ENCODE assay signal across 27 cellular contexts in the genomic region with DNA sequence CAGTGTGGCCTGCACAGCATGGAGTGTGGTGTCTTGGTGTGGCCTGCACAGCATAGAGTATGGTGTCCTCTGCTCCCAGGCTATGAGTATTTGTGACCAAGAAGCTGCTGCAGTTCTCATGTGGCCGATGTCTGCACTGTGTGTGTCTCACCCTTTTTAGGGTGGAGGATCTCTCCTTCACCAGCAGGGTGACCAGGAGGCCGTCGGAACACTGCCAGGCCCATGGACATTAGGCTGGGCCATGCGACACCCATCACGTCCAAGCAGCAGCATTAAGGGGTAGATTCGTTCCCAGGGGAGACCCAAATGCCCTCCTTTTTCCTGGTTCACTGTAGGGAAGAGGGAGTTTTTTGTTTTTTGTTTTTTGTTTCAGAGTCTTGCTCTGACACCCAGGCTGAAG.
A peak's percentile ranks its signal among the peaks of the same experiment; 100 is the strongest.
DNase-seq lines count a peak whose midpoint lies in the region; ATAC-seq, FAIRE-seq and TF ChIP-seq lines count a peak whose summit lies in the region.
"Had no signal": no experiment of that assay in that cellular context is flagged by ENCODE, and none has a peak within 500 bp of the region (broad histone marks: within the 10 kb centered on the region; RNA-seq: fewer than 3 reads in every experiment).

No MANE protein-coding gene starts in this region.

- peaks cover 2% of the 10 kb centered on the region for H3K9me3 Mint-ChIP-seq in glutamatergic neuron (ENCODE audit: unreplicated experiment)
- H3K9me3 Mint-ChIP-seq: activated naive CD4-positive, alpha-beta T cell treated with anti-CD3 and anti-CD28 coated beads, Interleukin-2, amount 50 U/mL, for 24 hours; immature natural killer cell had no signal

- no peaks in the 10 kb centered on the region for H3K79me1 ChIP-seq in neuronal stem cell (ENCODE audit: low read depth, low read length)

- peaks cover 20% of the 10 kb centered on the region for H3K36me3 Mint-ChIP-seq in glutamatergic neuron (ENCODE audit: unreplicated experiment)
- H3K36me3 Mint-ChIP-seq: activated naive CD4-positive, alpha-beta T cell treated with anti-CD3 and anti-CD28 coated beads, Interleukin-2, amount 50 U/mL, for 24 hours had no signal

- H3K27me3 ChIP-seq in H7 (ENCODE audit: control insufficient read depth, insufficient read depth, low read length) (no peaks in the 10 kb centered on the region), Panc1 (ENCODE audit: control insufficient read depth, insufficient read depth, low read length) (no peaks in the 10 kb centered on the region), neuronal stem cell (ENCODE audit: control insufficient read depth in 3 of 3, insufficient read depth in 3 of 3, low read depth in 1 of 3, low read length in 3 of 3) (no peaks in the 10 kb centered on the region)
- H3K27me3 ChIP-seq: gastrocnemius medialis, SJSA1, transverse colon had no signal

- H2BK5ac ChIP-seq in neuronal stem cell (ENCODE audit: low read length): no peak overlapping the region

- peak overlapping the region; percentile 62 for H3K27ac Mint-ChIP-seq in glutamatergic neuron (ENCODE audit: unreplicated experiment)
- H3K27ac Mint-ChIP-seq: activated naive CD4-positive, alpha-beta T cell treated with anti-CD3 and anti-CD28 coated beads, Interleukin-2, amount 50 U/mL, for 24 hours; immature natural killer cell had no signal

- peaks cover 5% of the 10 kb centered on the region for H3K27me3 Mint-ChIP-seq in glutamatergic neuron (ENCODE audit: unreplicated experiment)
- H3K27me3 Mint-ChIP-seq: activated naive CD4-positive, alpha-beta T cell treated with anti-CD3 and anti-CD28 coated beads, Interleukin-2, amount 50 U/mL, for 24 hours had no signal

- intact Hi-C loops in Panc1 (cut with micrococcal nuclease; ENCODE audit: unreplicated experiment): no loop called here
- intact Hi-C loops in kidney (cut with DNase I): no loop called here

- H3K4me3 ChIP-seq in H7 (ENCODE audit: insufficient read depth, low read depth, low read length) (no peak overlapping the region), Panc1 (ENCODE audit: low read depth in 2 of 2, low read length in 2 of 2) (no peak overlapping the region), neuronal stem cell (ENCODE audit: low read length in 2 of 2) (no peak overlapping the region), kidney (ENCODE audit: low read length in 2 of 2) (no peak overlapping the region)
- H3K4me3 ChIP-seq: BLaER1 treated with 17β-estradiol and CSF1 and Interleukin-3, amounts not matched to agents 10 nM and 100 nM; gastrocnemius medialis; left ventricle myocardium inferior; SJSA1; transverse colon had no signal

- in situ Hi-C loops in Panc1 (cut with HindIII; ENCODE audit: low pct_unique_long_range_greater_than_20kb, low sequenced_read_pairs): no loop called here

- H3K4me3 Mint-ChIP-seq in glutamatergic neuron (ENCODE audit: unreplicated experiment): no peak overlapping the region
- H3K4me3 Mint-ChIP-seq: activated naive CD4-positive, alpha-beta T cell treated with anti-CD3 and anti-CD28 coated beads, Interleukin-2, amount 50 U/mL, for 24 hours; immature natural killer cell had no signal

- H3K18ac ChIP-seq in neuronal stem cell (ENCODE audit: low read length): no peak overlapping the region

- BruUV-seq in Panc1 (replicated peaks; lab: Mats Ljungman, UMichigan): no TSS peak

- no peaks in the 10 kb centered on the region for H3K36me3 ChIP-seq in H7 (replicated peaks; ENCODE audit: control insufficient read depth, insufficient read depth, low read length)
- no peaks in the 10 kb centered on the region for H3K36me3 ChIP-seq in Panc1 (ENCODE audit: control insufficient read depth, insufficient read depth, low read length)
- no peaks in the 10 kb centered on the region for H3K36me3 ChIP-seq in neuronal stem cell (replicated peaks in 1 of 2; ENCODE audit: control insufficient read depth in 2 of 2, insufficient read depth in 2 of 2, low read length in 2 of 2)
- no peaks in the 10 kb centered on the region for H3K36me3 ChIP-seq in kidney (ENCODE audit: control insufficient read depth in 1 of 2, insufficient read depth in 2 of 2, low read length in 2 of 2)
- H3K36me3 ChIP-seq: BLaER1 treated with 17β-estradiol and CSF1 and Interleukin-3, amounts not matched to agents 10 nM and 100 nM; gastrocnemius medialis; left ventricle myocardium inferior; SJSA1; transverse colon had no signal

- no CpG with 5 or more reads among the region's 6 CpGs for WGBS in neuronal stem cell (ENCODE audit: extremely low coverage in 2 of 2, insufficient read length in 2 of 2, insufficient replicate concordance in 1 of 2), 2 donors

- CTCF ChIA-PET in Panc1 (lab: Charles Lee): interaction anchor here (0.9 kb wide), 1 partner anchor 75 kb away, joined by 3 read pairs; no protein-coding TSS in a partner anchor

- POLR2A ChIA-PET in Panc1 (lab: Charles Lee): no interaction called here

- no peak overlapping the region for H2BK15ac ChIP-seq in neuronal stem cell (ENCODE audit: low read length)

- peak overlapping the region; percentile 65; the same call in 1 of the 2 replicates for H3K27ac ChIP-seq in Panc1 (ENCODE audit: low read length)
- H3K27ac ChIP-seq in neuronal stem cell (replicated peaks; ENCODE audit: low read length): no peak overlapping the region
- H3K27ac ChIP-seq in kidney (ENCODE audit: low read depth in 2 of 2, low read length in 2 of 2): no peak overlapping the region
- H3K27ac ChIP-seq: BLaER1 treated with 17β-estradiol and CSF1 and Interleukin-3, amounts not matched to agents 10 nM and 100 nM; gastrocnemius medialis; left ventricle myocardium inferior; SJSA1; transverse colon; VCaP had no signal

- H3K23ac ChIP-seq in neuronal stem cell (ENCODE audit: low read depth, low read length, poor library complexity): no peak overlapping the region

- H3K4me1 ChIP-seq in Panc1 (ENCODE audit: control insufficient read depth, insufficient read depth, low read length) (no peaks in the 10 kb centered on the region; the same call in 1 of the 2 replicates), neuronal stem cell (ENCODE audit: control insufficient read depth in 2 of 2, insufficient read depth in 1 of 2, low read depth in 1 of 2, low read length in 2 of 2) (no peaks in the 10 kb centered on the region), kidney (ENCODE audit: control insufficient read depth in 1 of 2, insufficient read depth in 1 of 2, low read depth in 1 of 2, low read length in 2 of 2) (no peaks in the 10 kb centered on the region)
- H3K4me1 ChIP-seq: gastrocnemius medialis, left ventricle myocardium inferior, transverse colon had no signal

- no peak overlapping the region for H2AFZ ChIP-seq in neuronal stem cell (ENCODE audit: low read length)

- H3K9ac ChIP-seq in neuronal stem cell (ENCODE audit: low read depth, low read length, poor library complexity) (peak overlapping the region; percentile 51), kidney (ENCODE audit: low read length in 2 of 2) (no peak overlapping the region)
- H3K9ac ChIP-seq: BLaER1 treated with 17β-estradiol and CSF1 and Interleukin-3, amounts not matched to agents 10 nM and 100 nM had no signal

- H2BK120ac ChIP-seq in neuronal stem cell (ENCODE audit: low read depth, low read length): no peak overlapping the region

- H2BK12ac ChIP-seq in neuronal stem cell (ENCODE audit: low read length): peak overlapping the region; percentile 63

- H4K91ac ChIP-seq in neuronal stem cell (ENCODE audit: low read depth, low read length, poor library complexity): no peak overlapping the region

- no peaks in the 10 kb centered on the region for H3K9me3 ChIP-seq in Panc1 (ENCODE audit: control insufficient read depth, insufficient read depth, low read depth, low read length)
- H3K9me3 ChIP-seq in neuronal stem cell (replicated peaks in 1 of 2; ENCODE audit: control insufficient read depth in 2 of 2, insufficient read depth in 1 of 2, low read depth in 1 of 2, low read length in 2 of 2): no peaks in the 10 kb centered on the region
- H3K9me3 ChIP-seq in kidney (ENCODE audit: control insufficient read depth in 1 of 2, low read length in 2 of 2): no peaks in the 10 kb centered on the region
- H3K9me3 ChIP-seq: gastrocnemius medialis, left ventricle myocardium inferior, SJSA1, transverse colon had no signal

- no peak overlapping the region for H2AK5ac ChIP-seq in neuronal stem cell (ENCODE audit: low read depth, low read length)

- peaks cover 13% of the 10 kb centered on the region for H3K4me1 Mint-ChIP-seq in glutamatergic neuron (ENCODE audit: low read depth, unreplicated experiment)
- H3K4me1 Mint-ChIP-seq: activated naive CD4-positive, alpha-beta T cell treated with anti-CD3 and anti-CD28 coated beads, Interleukin-2, amount 50 U/mL, for 24 hours; immature natural killer cell had no signal

- no peak for FAIRE-seq in kidney (lab: Jason Lieb, UNC)
- FAIRE-seq: GM12891, H54 had no signal

- no peak overlapping the region for H3K14ac ChIP-seq in neuronal stem cell (ENCODE audit: low read length)

- TF ChIP-seq CTCF in Panc1 (IDR thresholded peaks at IDR 0.05): no peak
- TF ChIP-seq CTCF in glutamatergic neuron (IDR thresholded peaks at IDR 0.05; ENCODE audit: partially characterized antibody, unreplicated experiment): peak; percentile 24
- no peak for TF ChIP-seq CTCF in kidney (IDR thresholded peaks at IDR 0.05; ENCODE audit: borderline replicate concordance, extremely low read depth, insufficient read depth)

- ATAC-seq in Panc1 (peak; percentile 41; the same call in 1 of the 2 replicates), HG03469 (IDR thresholded peaks at IDR 0.05; ENCODE audit: unreplicated experiment) (no peak)
- ATAC-seq: gastrocnemius medialis had no signal

- DNase-seq in H7: peak; percentile 48
- no peak for DNase-seq in Panc1 (ENCODE audit: low read depth, low spot score)
- DNase-seq in glutamatergic neuron: peak; percentile 23
- no peak for DNase-seq in neuronal stem cell (ENCODE audit: low spot score)
- DNase-seq in KG1 (lab: John Stamatoyannopoulos, UW): no peak
- no peak for DNase-seq in activated T-cell treated with anti-CD3 and anti-CD28 coated beads, Interleukin-2, amount 50 U/mL, for 48 hours
- DNase-seq in kidney: no peak
- DNase-seq: activated CD4-positive, alpha-beta T cell treated with anti-CD3 and anti-CD28 coated beads for 48 hours; amygdala; gastrocnemius medialis; immature natural killer cell; left ventricle myocardium inferior; MM.1S; NCI-H1417; NCI-H2029; NCI-H524 treated with DMSO at 0.1 percent for 48 hours; RPMI8226; stimulated activated CD4-positive, alpha-beta T cell treated with anti-CD3 and anti-CD28 coated beads, Interleukin-4, amount 100 ng/mL, for 4 hours; T-helper 9 cell; transverse colon had no signal

- no peak overlapping the region for H3K4ac ChIP-seq in neuronal stem cell (ENCODE audit: low read length)

- no peak overlapping the region for H3K4me2 ChIP-seq in neuronal stem cell (ENCODE audit: insufficient read depth, low read length, poor library complexity, severe bottlenecking)
- H3K4me2 ChIP-seq: BLaER1 treated with 17β-estradiol and CSF1 and Interleukin-3, amounts not matched to agents 10 nM and 100 nM had no signal

- peak overlapping the region; percentile 17 for H4K8ac ChIP-seq in neuronal stem cell (ENCODE audit: low read depth, low read length)

Comparison
In these comparisons a context has a peak if more than half of its experiments do, and no peak if none do; other contexts are left out.
1. DNase-seq: peak in H7 (single experiment) and glutamatergic neuron (single experiment); none in Panc1 (single experiment), neuronal stem cell (single experiment), KG1 (single experiment), activated T-cell treated with anti-CD3 and anti-CD28 coated beads, Interleukin-2, amount 50 U/mL, for 48 hours (0 of 2) and kidney (single experiment).